ENCODE assay signal across 1 cellular context in the genomic region with DNA sequence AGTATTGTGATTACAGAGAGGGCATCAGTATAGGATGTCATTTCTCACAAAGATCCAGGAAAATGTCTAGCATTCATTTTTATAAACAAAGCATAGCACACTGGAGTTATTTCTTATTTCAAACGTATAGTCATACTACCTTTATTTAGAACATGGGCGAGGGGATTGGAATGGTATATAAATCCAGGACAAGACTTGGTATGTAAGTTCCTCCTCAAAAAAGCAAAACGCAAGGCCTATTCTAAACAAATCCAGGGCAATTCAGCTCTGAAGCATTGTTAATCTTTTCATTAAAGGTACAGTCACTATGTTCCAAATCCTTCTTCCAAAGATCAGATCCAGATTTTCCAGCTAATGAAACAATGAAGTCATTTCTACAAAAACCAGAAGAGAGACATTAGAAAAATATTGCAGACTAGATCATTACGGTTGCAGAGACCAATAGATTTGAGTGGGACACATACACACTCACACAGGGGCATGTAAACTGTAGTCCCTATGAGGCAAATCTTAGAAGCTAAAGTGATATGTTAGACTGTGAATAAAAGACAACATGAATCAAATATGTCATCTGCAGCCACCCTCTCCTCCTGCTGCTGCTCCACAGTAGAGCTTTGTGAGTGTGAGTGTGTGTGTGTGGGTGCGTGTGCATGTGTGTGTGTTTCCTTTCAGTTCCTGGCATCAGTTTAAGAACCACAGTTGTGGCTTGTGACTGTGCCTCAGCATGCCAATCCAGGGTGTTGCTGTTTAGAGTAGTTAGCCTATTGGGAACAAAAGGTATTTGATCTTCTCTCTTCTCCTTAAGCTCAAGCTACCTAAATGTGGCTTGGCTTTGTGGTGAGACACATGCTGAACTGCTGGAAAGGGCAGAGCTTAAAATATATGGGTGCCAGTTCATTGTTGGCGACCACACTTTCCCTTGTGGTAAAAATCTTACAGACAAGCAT.
TF ChIP-seq lines count a peak whose summit lies in the region.

No MANE protein-coding gene starts in this region.

TF ChIP-seq in GM12878, 131 proteins besides CTCF, POLR2A, EP300 and RAD21 (continued from another document):
- TF ChIP-seq ELK1 (IDR thresholded peaks at IDR 0.05; ENCODE audit: low read depth, low read length) (no peak), SIX5 (IDR thresholded peaks at IDR 0.05; ENCODE audit: low read depth, low read length, severe bottlenecking) (no peak)
